Comparison of ENCODE assay signal across 21 cellular contexts in the genomic region with DNA sequence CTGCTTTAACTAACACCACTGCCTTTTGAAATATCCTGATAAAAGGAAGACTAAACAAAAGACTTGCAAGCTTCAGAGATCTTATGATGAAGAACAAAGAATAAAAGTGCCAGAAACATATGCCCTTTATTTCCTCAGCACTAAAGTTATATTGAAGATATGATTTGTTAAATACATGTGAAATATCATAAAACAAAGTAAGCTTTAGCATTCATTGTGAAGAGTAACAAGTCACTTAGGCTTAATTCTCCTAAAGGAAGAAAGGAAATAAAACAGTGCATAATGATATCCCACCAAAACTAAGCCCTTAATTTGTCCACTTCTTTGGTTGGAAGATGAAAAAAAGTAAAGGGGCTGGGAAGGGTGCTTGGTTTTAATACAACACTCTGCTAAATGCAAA.
DNase-seq lines count a peak whose midpoint lies in the region; FAIRE-seq and TF ChIP-seq lines count a peak whose summit lies in the region.
"Had no signal": no experiment of that assay in that cellular context is flagged by ENCODE, and none has a peak within 500 bp of the region (broad histone marks: within the 10 kb centered on the region; RNA-seq: fewer than 3 reads in every experiment).

No MANE protein-coding gene starts in this region.

- H3K36me3 ChIP-seq in endodermal cell (ENCODE audit: control insufficient read depth, insufficient read depth, low read length), result no peaks in the 10 kb centered on the region
- H3K36me3 ChIP-seq in smooth muscle cell (ENCODE audit: low read depth), result no peaks in the 10 kb centered on the region
- H3K36me3 ChIP-seq in kidney (ENCODE audit: control insufficient read depth in 1 of 2, insufficient read depth in 2 of 2, low read length in 2 of 2), result no peaks in the 10 kb centered on the region
- no peaks in the 10 kb centered on the region for H3K36me3 ChIP-seq in esophagus squamous epithelium
- H3K36me3 ChIP-seq: BLaER1, HAP-1 had no signal

- H3K4me1 Mint-ChIP-seq in endodermal cell (no peaks in the 10 kb centered on the region), nephron (peaks cover 5% of the 10 kb centered on the region)
- H3K4me1 Mint-ChIP-seq: B cell; CD4-positive, CD25-positive, alpha-beta regulatory T cell had no signal

- intact Hi-C loops in kidney (cut with DNase I) (no loop called here), esophagus squamous epithelium (cut with DNase I) (no loop called here)

- H3K9ac ChIP-seq in endodermal cell (ENCODE audit: extremely low read depth, low read length, poor library complexity, severe bottlenecking), result no peak overlapping the region
- H3K9ac ChIP-seq in smooth muscle cell (ENCODE audit: low read depth), result no peak overlapping the region
- H3K9ac ChIP-seq in kidney (ENCODE audit: low read length in 2 of 2), result no peak overlapping the region
- H3K9ac ChIP-seq: BLaER1 had no signal

- no peaks in the 10 kb centered on the region for H3F3A ChIP-seq in smooth muscle cell (ENCODE audit: low read depth)

- H3K79me2 ChIP-seq in smooth muscle cell (ENCODE audit: low read depth), result no peaks in the 10 kb centered on the region

- FAIRE-seq in kidney (lab: Jason Lieb, UNC), result no peak
- FAIRE-seq: GM12878, GM19239, H54 had no signal

- DNase-seq in endodermal cell (no peak), smooth muscle cell (lab: John Stamatoyannopoulos, UW; ENCODE audit: unreplicated experiment) (no peak), NCI-H146 treated with DMSO at 0.1 percent for 48 hours (lab: John Stamatoyannopoulos, UW; ENCODE audit: unreplicated experiment) (no peak), kidney (no peak), esophagus squamous epithelium (lab: John Stamatoyannopoulos, UW) (no peak)
- DNase-seq: Caco-2; CD4-positive, CD25-positive, alpha-beta regulatory T cell; CD8-positive, alpha-beta T cell; DMS79; EL; GDM1; GOT3; HFFc6 had no signal

- H3K27ac Mint-ChIP-seq in endodermal cell (no peak overlapping the region), nephron (peak overlapping the region in 2 of 3 experiments; percentile 22 to 46)
- H3K27ac Mint-ChIP-seq: B cell; CD4-positive, CD25-positive, alpha-beta regulatory T cell; CD8-positive, alpha-beta T cell; HFFc6 had no signal

- TF ChIP-seq CTCF in endodermal cell (conservative IDR thresholded peaks at IDR 0.05) (no peak), nephron (IDR thresholded peaks at IDR 0.05; ENCODE audit: unreplicated experiment in 3 of 3) (no peak), smooth muscle cell (IDR thresholded peaks at IDR 0.05; ENCODE audit: borderline replicate concordance, insufficient read depth, poor library complexity, severe bottlenecking) (no peak), kidney (IDR thresholded peaks at IDR 0.05; ENCODE audit: borderline replicate concordance, extremely low read depth, insufficient read depth) (no peak), esophagus squamous epithelium (IDR thresholded peaks at IDR 0.05) (no peak)

- no peak for TF ChIP-seq POLR2A in esophagus squamous epithelium (IDR thresholded peaks at IDR 0.05)

- H3K4me1 ChIP-seq in endodermal cell (ENCODE audit: control insufficient read depth, insufficient read depth, low read length) (no peaks in the 10 kb centered on the region), smooth muscle cell (ENCODE audit: low read depth) (no peaks in the 10 kb centered on the region), kidney (ENCODE audit: control insufficient read depth in 1 of 2, insufficient read depth in 1 of 2, low read depth in 1 of 2, low read length in 2 of 2) (no peaks in the 10 kb centered on the region), esophagus squamous epithelium (no peaks in the 10 kb centered on the region)
- H3K4me1 ChIP-seq: Caco-2 had no signal

- H3K27me3 Mint-ChIP-seq in endodermal cell (ENCODE audit: insufficient read depth) (no peaks in the 10 kb centered on the region), nephron (ENCODE audit: low read depth) (no peaks in the 10 kb centered on the region)
- H3K27me3 Mint-ChIP-seq: B cell; CD4-positive, CD25-positive, alpha-beta regulatory T cell had no signal

- H3K27ac ChIP-seq in endodermal cell (ENCODE audit: low read depth, low read length) (peak overlapping the region; percentile 78), smooth muscle cell (ENCODE audit: low read depth) (no peak overlapping the region), kidney (ENCODE audit: low read depth in 2 of 2, low read length in 2 of 2) (no peak overlapping the region), esophagus squamous epithelium (no peak overlapping the region)
- H3K27ac ChIP-seq: BLaER1, C4-2B had no signal

- no peaks in the 10 kb centered on the region for H4K20me1 ChIP-seq in smooth muscle cell (ENCODE audit: low read depth)
- H4K20me1 ChIP-seq: BLaER1 had no signal

- H3K9me3 ChIP-seq in endodermal cell (ENCODE audit: control insufficient read depth, low read length), result peaks cover 16% of the 10 kb centered on the region
- H3K9me3 ChIP-seq in smooth muscle cell (replicated peaks; ENCODE audit: low read depth), result no peaks in the 10 kb centered on the region
- peaks cover 0 to 4% of the 10 kb centered on the region in 2 donors for H3K9me3 ChIP-seq in kidney (ENCODE audit: control insufficient read depth in 1 of 2, low read length in 2 of 2)
- H3K9me3 ChIP-seq in esophagus squamous epithelium, result no peaks in the 10 kb centered on the region

- H3K4me2 ChIP-seq in smooth muscle cell, result no peak overlapping the region
- H3K4me2 ChIP-seq: BLaER1 had no signal

- H3K4me3 ChIP-seq in endodermal cell (ENCODE audit: low read length) (no peak overlapping the region), smooth muscle cell (no peak overlapping the region), kidney (ENCODE audit: low read length in 2 of 2) (no peak overlapping the region), esophagus squamous epithelium (no peak overlapping the region)
- H3K4me3 ChIP-seq: BLaER1, GM12878, HAP-1 had no signal

- no peaks in the 10 kb centered on the region for H3K27me3 ChIP-seq in endodermal cell (ENCODE audit: control insufficient read depth, insufficient read depth, low read length, poor library complexity, severe bottlenecking)
- H3K27me3 ChIP-seq in smooth muscle cell (ENCODE audit: low read depth), result no peaks in the 10 kb centered on the region
- no peaks in the 10 kb centered on the region for H3K27me3 ChIP-seq in esophagus squamous epithelium
- H3K27me3 ChIP-seq: BLaER1 had no signal

- H3K9me3 Mint-ChIP-seq in endodermal cell (peaks cover 11% of the 10 kb centered on the region), nephron (peaks cover 23% of the 10 kb centered on the region)

- H3K4me3 Mint-ChIP-seq in endodermal cell, result no peak overlapping the region
- no peak overlapping the region for H3K4me3 Mint-ChIP-seq in nephron
- H3K4me3 Mint-ChIP-seq: B cell; CD4-positive, CD25-positive, alpha-beta regulatory T cell; CD8-positive, alpha-beta T cell; HFFc6 had no signal

- H2AFZ ChIP-seq in smooth muscle cell (ENCODE audit: low read depth), result peak overlapping the region; percentile 15

- H3K36me3 Mint-ChIP-seq in endodermal cell (ENCODE audit: low read depth), result no peaks in the 10 kb centered on the region
- no peaks in the 10 kb centered on the region for H3K36me3 Mint-ChIP-seq in nephron (ENCODE audit: low read depth)
- H3K36me3 Mint-ChIP-seq: CD4-positive, CD25-positive, alpha-beta regulatory T cell; CD8-positive, alpha-beta T cell had no signal
